28 cellular contexts compared by ENCODE assay signal in genomic region chr4:81811562-81812293, GRCh38.
"Had no signal": no experiment of that assay in that cellular context is flagged by ENCODE, and none has a peak within 500 bp of the region (broad histone marks: within the 10 kb centered on the region; RNA-seq: fewer than 3 reads in every experiment).

No MANE protein-coding gene starts in this region.

- DNase-seq: activated CD4-positive, alpha-beta memory T cell treated with anti-CD3 and anti-CD28 coated beads for 36 hours; activated CD4-positive, alpha-beta T cell treated with anti-CD3 and anti-CD28 coated beads, Interleukin-2, amount 10 ng/mL, durations not matched to agents 24 days and 14 days; activated CD4-positive, CD25-positive, alpha-beta regulatory T cell treated with anti-CD3 and anti-CD28 coated beads, Interleukin-2, amount 50 U/mL, for 72 hours; activated CD8-positive, alpha-beta memory T cell treated with anti-CD3 and anti-CD28 coated beads, Interleukin-2, amount 50 U/mL, for 4 hours; activated gamma-delta T cell; activated naive CD4-positive, alpha-beta T cell treated with anti-CD3 and anti-CD28 coated beads, Interleukin-2, amount 10 ng/mL, durations not matched to agents 7 days and 5 days; activated naive CD8-positive, alpha-beta T cell treated with anti-CD3 and anti-CD28 coated beads, Interleukin-2, amount 10 ng/mL, durations not matched to agents 7 days and 5 days; activated T-cell treated with anti-CD3 and anti-CD28 coated beads, Interleukin-2, amount 50 U/mL, for 1 hour; cerebellar nuclear complex; colonic mucosa; effector CD8-positive, alpha-beta T cell; left ventricle myocardium inferior; mesendoderm; stimulated activated CD4-positive, alpha-beta T cell treated with anti-CD3 and anti-CD28 coated beads, Interleukin-1b, Interleukin-23, amount 100 ng/mL, for 48 hours; stimulated activated CD4-positive, alpha-beta T cell treated with anti-CD3 and anti-CD28 coated beads, Interleukin-4, amount 100 ng/mL, for 4 hours; stimulated activated CD8-positive, alpha-beta memory T cell treated with anti-CD3 and anti-CD28 coated beads, Interleukin-4, amount 100 ng/mL, for 48 hours; stimulated activated naive CD8-positive, alpha-beta T cell treated with anti-CD3 and anti-CD28 coated beads, Interleukin-15, amount 100 ng/mL, for 72 hours; substantia nigra; upper lobe of left lung had no signal

- H3K4me3 ChIP-seq: ascending aorta, cardiac muscle cell, colonic mucosa, left ventricle myocardium inferior, lung, right atrium auricular region, smooth muscle cell, upper lobe of left lung, vagina had no signal

- H3K4me3 Mint-ChIP-seq: activated CD4-positive, alpha-beta memory T cell treated with anti-CD3 and anti-CD28 coated beads for 36 hours; activated CD4-positive, alpha-beta T cell treated with anti-CD3 and anti-CD28 coated beads, Interleukin-2, amount 10 ng/mL, durations not matched to agents 24 days and 14 days; activated naive CD4-positive, alpha-beta T cell treated with anti-CD3 and anti-CD28 coated beads, Interleukin-2, amount 10 ng/mL, durations not matched to agents 7 days and 5 days; activated naive CD8-positive, alpha-beta T cell treated with anti-CD3 and anti-CD28 coated beads, Interleukin-2, amount 10 ng/mL, durations not matched to agents 7 days and 5 days; brain; natural killer cell treated with Interleukin-12 subunit alpha and Interleukin-12 subunit beta and Interleukin-15 and Interleukin-18, amount 100 ng/mL, for 72 hours; stimulated activated memory B cell treated with anti-CD40 and anti-IgM and Interleukin-4, amounts not matched to agents 10 μg/mL and 1 μg/mL and 100 μg/mL, for 72 hours; stimulated activated naive CD8-positive, alpha-beta T cell treated with anti-CD3 and anti-CD28 coated beads, Interleukin-15, amount 100 ng/mL, for 72 hours had no signal

- H3K27me3 ChIP-seq: ascending aorta, cardiac muscle cell, colonic mucosa, right atrium auricular region, upper lobe of left lung, vagina had no signal

- H3K4me1 ChIP-seq: ascending aorta, colonic mucosa, left ventricle myocardium inferior had no signal

- ATAC-seq: natural killer cell treated with Interleukin-12 subunit alpha and Interleukin-12 subunit beta and Interleukin-15 and Interleukin-18, amount 100 ng/mL, for 72 hours; stimulated activated memory B cell treated with anti-CD40 and anti-IgM and Interleukin-4, amounts not matched to agents 10 μg/mL and 1 μg/mL and 100 μg/mL, for 72 hours; stimulated activated naive CD8-positive, alpha-beta T cell treated with anti-CD3 and anti-CD28 coated beads, Interleukin-15, amount 100 ng/mL, for 72 hours had no signal

- H3K27ac ChIP-seq: ascending aorta, cardiac muscle cell, colonic mucosa, left ventricle myocardium inferior, right atrium auricular region, upper lobe of left lung, vagina had no signal

- H3K9me3 Mint-ChIP-seq: activated CD4-positive, alpha-beta memory T cell treated with anti-CD3 and anti-CD28 coated beads for 36 hours; activated naive CD4-positive, alpha-beta T cell treated with anti-CD3 and anti-CD28 coated beads, Interleukin-2, amount 10 ng/mL, durations not matched to agents 7 days and 5 days; activated naive CD8-positive, alpha-beta T cell treated with anti-CD3 and anti-CD28 coated beads, Interleukin-2, amount 10 ng/mL, durations not matched to agents 7 days and 5 days; brain; natural killer cell treated with Interleukin-12 subunit alpha and Interleukin-12 subunit beta and Interleukin-15 and Interleukin-18, amount 100 ng/mL, for 72 hours; stimulated activated memory B cell treated with anti-CD40 and anti-IgM and Interleukin-4, amounts not matched to agents 10 μg/mL and 1 μg/mL and 100 μg/mL, for 72 hours; stimulated activated naive CD8-positive, alpha-beta T cell treated with anti-CD3 and anti-CD28 coated beads, Interleukin-15, amount 100 ng/mL, for 72 hours had no signal

- H3K36me3 ChIP-seq: ascending aorta, cardiac muscle cell, colonic mucosa, left ventricle myocardium inferior, right atrium auricular region, upper lobe of left lung, vagina had no signal

- H3K4me1 Mint-ChIP-seq: activated naive CD4-positive, alpha-beta T cell treated with anti-CD3 and anti-CD28 coated beads, Interleukin-2, amount 10 ng/mL, durations not matched to agents 7 days and 5 days; stimulated activated memory B cell treated with anti-CD40 and anti-IgM and Interleukin-4, amounts not matched to agents 10 μg/mL and 1 μg/mL and 100 μg/mL, for 72 hours; stimulated activated naive CD8-positive, alpha-beta T cell treated with anti-CD3 and anti-CD28 coated beads, Interleukin-15, amount 100 ng/mL, for 72 hours had no signal

- H3K36me3 Mint-ChIP-seq: activated CD4-positive, alpha-beta memory T cell treated with anti-CD3 and anti-CD28 coated beads for 36 hours; activated naive CD4-positive, alpha-beta T cell treated with anti-CD3 and anti-CD28 coated beads, Interleukin-2, amount 10 ng/mL, durations not matched to agents 7 days and 5 days; activated naive CD8-positive, alpha-beta T cell treated with anti-CD3 and anti-CD28 coated beads, Interleukin-2, amount 10 ng/mL, durations not matched to agents 7 days and 5 days; brain; natural killer cell treated with Interleukin-12 subunit alpha and Interleukin-12 subunit beta and Interleukin-15 and Interleukin-18, amount 100 ng/mL, for 72 hours; stimulated activated memory B cell treated with anti-CD40 and anti-IgM and Interleukin-4, amounts not matched to agents 10 μg/mL and 1 μg/mL and 100 μg/mL, for 72 hours had no signal

- H3K4me2 ChIP-seq: smooth muscle cell had no signal

- H3K27me3 Mint-ChIP-seq: stimulated activated memory B cell treated with anti-CD40 and anti-IgM and Interleukin-4, amounts not matched to agents 10 μg/mL and 1 μg/mL and 100 μg/mL, for 72 hours had no signal

- H3K27ac Mint-ChIP-seq: activated CD4-positive, alpha-beta memory T cell treated with anti-CD3 and anti-CD28 coated beads for 36 hours; activated CD4-positive, alpha-beta T cell treated with anti-CD3 and anti-CD28 coated beads, Interleukin-2, amount 10 ng/mL, durations not matched to agents 24 days and 14 days; activated naive CD4-positive, alpha-beta T cell treated with anti-CD3 and anti-CD28 coated beads, Interleukin-2, amount 10 ng/mL, durations not matched to agents 7 days and 5 days; activated naive CD8-positive, alpha-beta T cell treated with anti-CD3 and anti-CD28 coated beads, Interleukin-2, amount 10 ng/mL, durations not matched to agents 7 days and 5 days; brain; natural killer cell treated with Interleukin-12 subunit alpha and Interleukin-12 subunit beta and Interleukin-15 and Interleukin-18, amount 100 ng/mL, for 72 hours; stimulated activated memory B cell treated with anti-CD40 and anti-IgM and Interleukin-4, amounts not matched to agents 10 μg/mL and 1 μg/mL and 100 μg/mL, for 72 hours; stimulated activated naive CD8-positive, alpha-beta T cell treated with anti-CD3 and anti-CD28 coated beads, Interleukin-15, amount 100 ng/mL, for 72 hours had no signal

- H3K9me3 ChIP-seq: ascending aorta, colonic mucosa, left ventricle myocardium inferior, right atrium auricular region, upper lobe of left lung, vagina had no signal
